ENCODE assay signal across 8 cellular contexts in the genomic region with DNA sequence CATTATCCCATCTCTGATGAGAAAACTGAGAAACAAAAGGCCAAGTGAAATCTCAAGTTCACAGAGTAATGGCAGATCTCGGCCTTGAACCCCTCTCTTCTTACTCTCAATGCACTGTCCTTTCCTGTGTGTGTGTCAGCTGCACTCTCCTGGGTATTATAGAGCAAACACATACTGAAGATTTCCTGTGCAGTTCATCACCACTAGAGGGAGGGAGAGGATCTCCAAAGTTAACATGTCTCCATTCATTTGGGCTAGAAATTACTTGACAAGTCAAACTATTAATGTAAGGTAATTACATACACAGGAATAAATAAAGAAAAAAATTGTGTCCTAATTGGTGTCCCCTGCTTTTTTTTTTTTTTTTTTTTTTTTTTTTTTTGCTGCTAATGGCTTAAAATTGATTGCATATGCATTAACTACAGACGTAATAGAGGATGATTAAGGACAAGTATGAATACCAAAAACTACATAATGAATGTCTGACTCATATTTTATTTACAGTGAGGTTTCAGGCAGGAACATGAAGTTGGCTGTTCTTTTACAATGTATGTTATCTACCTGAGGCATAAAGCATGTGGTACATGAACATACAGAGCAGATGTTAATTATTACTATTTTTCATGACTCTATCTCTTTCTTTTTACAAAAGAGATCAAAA.
A peak's percentile ranks its signal among the peaks of the same experiment; 100 is the strongest.
DNase-seq lines count a peak whose midpoint lies in the region; ATAC-seq, FAIRE-seq and TF ChIP-seq lines count a peak whose summit lies in the region.

No MANE protein-coding gene starts in this region.

- ATAC-seq in GM18873 (IDR thresholded peaks at IDR 0.05; ENCODE audit: low FRiP score, unreplicated experiment), result peak; percentile 91
- peak; percentile 84 for ATAC-seq in HG02981 (IDR thresholded peaks at IDR 0.05; ENCODE audit: unreplicated experiment)
- ATAC-seq in foreskin keratinocyte, result peak; percentile 94

- FAIRE-seq in TTC549 (lab: Jason Lieb, UNC), result peak; percentile 88

- no peaks in the 10 kb centered on the region for H3K27me3 ChIP-seq in foreskin keratinocyte

- TF ChIP-seq CTCF in foreskin keratinocyte (conservative IDR thresholded peaks at IDR 0.05), result peak; percentile 86

- peaks cover 9% of the 10 kb centered on the region for H3K4me1 ChIP-seq in foreskin keratinocyte

- H3K27ac ChIP-seq in foreskin keratinocyte, result peak overlapping the region; percentile 78

- DNase-seq in DMS 273 (lab: John Stamatoyannopoulos, UW; ENCODE audit: unreplicated experiment) (peak; percentile 77), NCI-H1694 treated with DMSO at 0.1 percent for 48 hours (lab: John Stamatoyannopoulos, UW) (peak; percentile 81), foreskin keratinocyte (peak; percentile 80 to 90), pulmonary artery endothelial cell (ENCODE audit: low read depth, low spot score) (peak; percentile 13), ecto neural progenitor cell (ENCODE audit: low spot score) (no peak)
